Comparison of ENCODE assay signal across 32 cellular contexts in the genomic region with DNA sequence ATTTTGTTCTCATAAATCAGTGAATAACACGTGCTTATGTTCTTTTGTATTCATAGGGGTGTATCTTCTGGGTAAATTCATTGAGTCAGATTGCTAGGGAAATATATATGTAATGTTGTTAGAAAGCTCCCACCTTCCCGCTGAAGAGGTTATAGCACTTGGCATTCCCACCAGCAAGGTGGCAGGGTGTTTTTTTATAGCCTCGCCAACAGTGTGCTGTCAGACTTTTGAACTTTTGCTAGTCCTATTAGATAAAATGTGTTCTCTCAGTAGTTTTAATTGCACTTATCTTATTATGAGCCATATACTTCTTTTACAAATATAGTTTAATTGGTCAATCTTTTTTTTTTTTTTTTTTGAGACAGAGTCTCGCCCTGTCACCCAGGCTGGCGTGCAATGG.
"Had no signal": no experiment of that assay in that cellular context is flagged by ENCODE, and none has a peak within 500 bp of the region (broad histone marks: within the 10 kb centered on the region; RNA-seq: fewer than 3 reads in every experiment).

No MANE protein-coding gene starts in this region.

- FAIRE-seq: frontal cortex had no signal

- H3K9me3 Mint-ChIP-seq: activated CD4-positive, alpha-beta memory T cell treated with anti-CD3 and anti-CD28 coated beads, Interleukin-2, amount 10 ng/mL, durations not matched to agents 7 days and 5 days; activated CD4-positive, alpha-beta T cell treated with anti-CD3 and anti-CD28 coated beads, Interleukin-2, amount 10 ng/mL, durations not matched to agents 7 days and 5 days; activated naive CD4-positive, alpha-beta T cell treated with anti-CD3 and anti-CD28 coated beads, Interleukin-2, amount 50 U/mL, for 24 hours; activated naive CD8-positive, alpha-beta T cell treated with anti-CD3 and anti-CD28 coated beads for 36 hours; activated naive CD8-positive, alpha-beta T cell treated with anti-CD3 and anti-CD28 coated beads, Interleukin-2, amount 50 U/mL, for 24 hours; activated T-cell treated with anti-CD3 and anti-CD28 coated beads, Interleukin-2, amount 50 U/mL, for 24 hours; activated T-cell treated with anti-CD3 and anti-CD28 coated beads, Interleukin-2, amount 50 U/mL, for 72 hours; brain; dendritic cell treated with granulocyte-macrophage colony-stimulating factor and Interleukin-4, amounts not matched to agents 40 ng/mL and 50 ng/mL, for 4 days; endodermal cell; WTC11 had no signal

- ATAC-seq: activated naive CD8-positive, alpha-beta T cell treated with anti-CD3 and anti-CD28 coated beads, Interleukin-2, amount 50 U/mL, for 24 hours; activated T-cell treated with anti-CD3 and anti-CD28 coated beads, Interleukin-2, amount 50 U/mL, for 72 hours; esophagus mucosa; WTC11 had no signal

- DNase-seq: activated CD4-positive, alpha-beta memory T cell treated with anti-CD3 and anti-CD28 coated beads, Interleukin-2, amount 10 ng/mL, durations not matched to agents 7 days and 5 days; activated CD4-positive, alpha-beta T cell treated with anti-CD3 and anti-CD28 coated beads for 1 hour; activated CD4-positive, alpha-beta T cell treated with anti-CD3 and anti-CD28 coated beads for 4 hours; activated CD4-positive, alpha-beta T cell treated with anti-CD3 and anti-CD28 coated beads, Interleukin-2, amount 10 ng/mL, durations not matched to agents 7 days and 5 days; activated CD4-positive, alpha-beta T cell treated with anti-CD3 and anti-CD28 coated beads, Interleukin-2, amount 50 U/mL, for 4 hours; activated CD8-positive, alpha-beta memory T cell treated with anti-CD3 and anti-CD28 coated beads, Interleukin-2, amount 50 U/mL, for 48 hours; activated gamma-delta T cell; activated naive CD4-positive, alpha-beta T cell; activated naive CD8-positive, alpha-beta T cell treated with anti-CD3 and anti-CD28 coated beads for 36 hours; activated naive CD8-positive, alpha-beta T cell treated with anti-CD3 and anti-CD28 coated beads, Interleukin-2, amount 50 U/mL, for 24 hours; activated T-cell treated with anti-CD3 and anti-CD28 coated beads for 4 hours; activated T-cell treated with anti-CD3 and anti-CD28 coated beads, Interleukin-2, amount 50 U/mL, for 24 hours; activated T-cell treated with anti-CD3 and anti-CD28 coated beads, Interleukin-2, amount 50 U/mL, for 72 hours; adrenal gland; central memory CD4-positive, alpha-beta T cell; cerebellar nuclear complex; dorsolateral prefrontal cortex; effector memory CD4-positive, alpha-beta T cell; endodermal cell; foreskin fibroblast; T-helper 2 cell had no signal

- H3K36me3 ChIP-seq: adrenal gland, breast epithelium, cardiac muscle cell had no signal

- H3K27me3 Mint-ChIP-seq: activated CD4-positive, alpha-beta memory T cell treated with anti-CD3 and anti-CD28 coated beads, Interleukin-2, amount 10 ng/mL, durations not matched to agents 7 days and 5 days; activated CD4-positive, alpha-beta T cell treated with anti-CD3 and anti-CD28 coated beads, Interleukin-2, amount 10 ng/mL, durations not matched to agents 7 days and 5 days; activated naive CD4-positive, alpha-beta T cell treated with anti-CD3 and anti-CD28 coated beads, Interleukin-2, amount 50 U/mL, for 24 hours; activated naive CD8-positive, alpha-beta T cell treated with anti-CD3 and anti-CD28 coated beads for 36 hours; activated naive CD8-positive, alpha-beta T cell treated with anti-CD3 and anti-CD28 coated beads, Interleukin-2, amount 50 U/mL, for 24 hours; activated T-cell treated with anti-CD3 and anti-CD28 coated beads, Interleukin-2, amount 50 U/mL, for 24 hours; brain; dendritic cell treated with granulocyte-macrophage colony-stimulating factor and Interleukin-4, amounts not matched to agents 40 ng/mL and 50 ng/mL, for 4 days had no signal

- H3K27ac ChIP-seq: adrenal gland, ascending aorta, breast epithelium, cardiac muscle cell, coronary artery, dorsolateral prefrontal cortex, VCaP had no signal

- H3K27me3 ChIP-seq: adrenal gland, ascending aorta, breast epithelium, cardiac muscle cell, dorsolateral prefrontal cortex had no signal

- H3K4me1 ChIP-seq: adrenal gland, ascending aorta, breast epithelium had no signal

- H3K36me3 Mint-ChIP-seq: brain, WTC11 had no signal

- H3K4me3 ChIP-seq: adrenal gland, ascending aorta, breast epithelium, cardiac muscle cell, coronary artery, dorsolateral prefrontal cortex had no signal

- H3K9me3 ChIP-seq: ascending aorta, breast epithelium had no signal

- H3K27ac Mint-ChIP-seq: activated CD4-positive, alpha-beta memory T cell treated with anti-CD3 and anti-CD28 coated beads, Interleukin-2, amount 10 ng/mL, durations not matched to agents 7 days and 5 days; activated CD4-positive, alpha-beta T cell treated with anti-CD3 and anti-CD28 coated beads, Interleukin-2, amount 10 ng/mL, durations not matched to agents 7 days and 5 days; activated naive CD4-positive, alpha-beta T cell treated with anti-CD3 and anti-CD28 coated beads, Interleukin-2, amount 50 U/mL, for 24 hours; activated naive CD8-positive, alpha-beta T cell treated with anti-CD3 and anti-CD28 coated beads for 36 hours; activated T-cell treated with anti-CD3 and anti-CD28 coated beads, Interleukin-2, amount 50 U/mL, for 24 hours; activated T-cell treated with anti-CD3 and anti-CD28 coated beads, Interleukin-2, amount 50 U/mL, for 72 hours; dendritic cell treated with granulocyte-macrophage colony-stimulating factor and Interleukin-4, amounts not matched to agents 40 ng/mL and 50 ng/mL, for 4 days; endodermal cell; WTC11 had no signal

- H3K4me3 Mint-ChIP-seq: activated CD4-positive, alpha-beta memory T cell treated with anti-CD3 and anti-CD28 coated beads, Interleukin-2, amount 10 ng/mL, durations not matched to agents 7 days and 5 days; activated CD4-positive, alpha-beta T cell treated with anti-CD3 and anti-CD28 coated beads, Interleukin-2, amount 10 ng/mL, durations not matched to agents 7 days and 5 days; activated naive CD4-positive, alpha-beta T cell treated with anti-CD3 and anti-CD28 coated beads, Interleukin-2, amount 50 U/mL, for 24 hours; activated naive CD8-positive, alpha-beta T cell treated with anti-CD3 and anti-CD28 coated beads for 36 hours; activated naive CD8-positive, alpha-beta T cell treated with anti-CD3 and anti-CD28 coated beads, Interleukin-2, amount 50 U/mL, for 24 hours; activated T-cell treated with anti-CD3 and anti-CD28 coated beads, Interleukin-2, amount 50 U/mL, for 24 hours; activated T-cell treated with anti-CD3 and anti-CD28 coated beads, Interleukin-2, amount 50 U/mL, for 72 hours; brain; dendritic cell treated with granulocyte-macrophage colony-stimulating factor and Interleukin-4, amounts not matched to agents 40 ng/mL and 50 ng/mL, for 4 days; endodermal cell; WTC11 had no signal
